18 cellular contexts compared by ENCODE assay signal in genomic region chr22:38133331-38133730, GRCh38. TPM values are rescaled to one million over a fixed set of nuclear protein-coding genes. Genes with fewer than 3 reads are reported as not detected.
DNase-seq lines count a peak whose midpoint lies in the region; ATAC-seq, FAIRE-seq and TF ChIP-seq lines count a peak whose summit lies in the region.
"Had no signal": no experiment of that assay in that cellular context is flagged by ENCODE, and none has a peak within 500 bp of the region (broad histone marks: within the 10 kb centered on the region; RNA-seq: fewer than 3 reads in every experiment).

No MANE protein-coding gene starts in this region.

- H3K79me2 ChIP-seq in HepG2 (ENCODE audit: insufficient read depth, low read length) = no peaks in the 10 kb centered on the region
- no peaks in the 10 kb centered on the region for H3K79me2 ChIP-seq in neural progenitor cell (ENCODE audit: low read depth)

- H3K36me3 Mint-ChIP-seq in neural progenitor cell = peaks cover 14% of the 10 kb centered on the region

- no peak for TF ChIP-seq EP300 in HepG2 (IDR thresholded peaks at IDR 0.05; ENCODE audit: low read depth in 2 of 2, low read length in 2 of 2)
- no peak for TF ChIP-seq EP300 in HepG2 (CRISPR knock-in tag; IDR thresholded peaks at IDR 0.05; ENCODE audit: borderline replicate concordance)

- no peak overlapping the region for H3K4me2 ChIP-seq in HepG2 (ENCODE audit: low read depth, low read length)
- H3K4me2 ChIP-seq in neural progenitor cell = no peak overlapping the region
- H3K4me2 ChIP-seq: A549 had no signal

- H4K20me1 ChIP-seq in HepG2 (ENCODE audit: insufficient read depth, low read length) (no peaks in the 10 kb centered on the region), neural progenitor cell (ENCODE audit: low read depth) (no peaks in the 10 kb centered on the region)

- ATAC-seq in right lobe of liver (no peak), HepG2 (no peak)
- ATAC-seq: A549 had no signal

- no peak overlapping the region for H3K27ac Mint-ChIP-seq in neural progenitor cell
- H3K27ac Mint-ChIP-seq: CD14-positive monocyte; CD8-positive, alpha-beta memory T cell; HFFc6 had no signal

- TF ChIP-seq POLR2A in right lobe of liver (IDR thresholded peaks at IDR 0.05) = no peak
- TF ChIP-seq POLR2A in HepG2 (IDR thresholded peaks at IDR 0.05; ENCODE audit: insufficient read depth in 1 of 2, low read depth in 2 of 2, low read length in 2 of 2) = no peak
- TF ChIP-seq POLR2A in spleen (IDR thresholded peaks at IDR 0.05) = no peak

- CTCF ChIA-PET in HepG2 (lab: Yijun Ruan, JAX; ENCODE audit: low intra/inter-chr PET ratio, low total read pairs) = no interaction called here

- DNase-seq in right lobe of liver (peak in 2 of 3 donors; percentile 22 to 35), HepG2 (ENCODE audit: low spot score) (no peak), islet precursor cell (peak; percentile 52), spleen (peak; percentile 32), neural progenitor cell (ENCODE audit: low spot score) (no peak), NCI-H748 (lab: John Stamatoyannopoulos, UW; ENCODE audit: unreplicated experiment) (no peak), NCI-H446 treated with DMSO at 0.1 percent for 48 hours (lab: John Stamatoyannopoulos, UW) (no peak)
- DNase-seq: Caco-2; CD8-positive, alpha-beta memory T cell; DND-41; GDM1; HCEC 1CT; HFFc6 had no signal

- no peaks in the 10 kb centered on the region for H3F3A ChIP-seq in neural progenitor cell (ENCODE audit: low read depth)

- H3K9me3 ChIP-seq in right lobe of liver (no peaks in the 10 kb centered on the region), HepG2 (ENCODE audit: low read length) (no peaks in the 10 kb centered on the region), spleen (no peaks in the 10 kb centered on the region), neural progenitor cell (ENCODE audit: low read depth) (no peaks in the 10 kb centered on the region)
- H3K9me3 ChIP-seq: A549, Caco-2 had no signal

- no peak for TF ChIP-seq RAD21 in HepG2 (CRISPR knock-in tag; IDR thresholded peaks at IDR 0.05)

- H3K4me1 Mint-ChIP-seq in neural progenitor cell = no peaks in the 10 kb centered on the region
- H3K4me1 Mint-ChIP-seq: CD8-positive, alpha-beta memory T cell had no signal

- TF ChIP-seq CTCF in right lobe of liver (IDR thresholded peaks at IDR 0.05) (no peak), HepG2 (CRISPR knock-in tag; IDR thresholded peaks at IDR 0.05) (no peak), spleen (IDR thresholded peaks at IDR 0.05 in 8 of 11, conservative IDR thresholded peaks at IDR 0.05 in 3 of 11) (no peak), neural progenitor cell (IDR thresholded peaks at IDR 0.05) (no peak)

- intact Hi-C loops in right lobe of liver (cut with DNase I) = no loop called here
- intact Hi-C loops in HepG2 (cut with micrococcal nuclease; ENCODE audit: unreplicated experiment) = no loop called here
- intact Hi-C loops in spleen (cut with DNase I; ENCODE audit: low total_unique reads) = no loop called here

- no TSS peak for BruUV-seq in HepG2 (replicated peaks; lab: Mats Ljungman, UMichigan)

- H3K9ac ChIP-seq in HepG2 (ENCODE audit: insufficient read depth, low read depth, low read length) (no peak overlapping the region), neural progenitor cell (no peak overlapping the region)

- no CpG with 5 or more reads among the region's 4 CpGs for WGBS in right lobe of liver (ENCODE audit: insufficient coverage, low coverage, low lambda C conversion rate, missing lambda C conversion rate)
- 80% methylated on average over 3 of the region's 4 CpGs for WGBS in HepG2 (ENCODE audit: low lambda C conversion rate)
- 93 to 100% (median 98%) methylated on average over 3 to 4 of the region's 4 CpGs for WGBS in spleen, 5 donors

- in situ Hi-C loops in HepG2 (cut with HindIII; ENCODE audit: extremely low pct_ligation_motif_present, low pct_unique_long_range_greater_than_20kb) = no loop called here

- H3K4me1 ChIP-seq in right lobe of liver (no peaks in the 10 kb centered on the region), HepG2 (ENCODE audit: insufficient read depth, low read length) (no peaks in the 10 kb centered on the region), spleen (peaks cover 0 to 12% (median 0%) of the 10 kb centered on the region in 6 donors), neural progenitor cell (no peaks in the 10 kb centered on the region)
- H3K4me1 ChIP-seq: Caco-2 had no signal

- H3K4me3 ChIP-seq in right lobe of liver (no peak overlapping the region), HepG2 (replicated peaks in 1 of 3; ENCODE audit: insufficient read depth in 1 of 3, low read depth in 2 of 3, low read length in 3 of 3) (no peak overlapping the region), spleen (no peak overlapping the region), neural progenitor cell (no peak overlapping the region)
- H3K4me3 ChIP-seq: A549 had no signal

- no peaks in the 10 kb centered on the region for H3K9me3 Mint-ChIP-seq in neural progenitor cell
- H3K9me3 Mint-ChIP-seq: CD8-positive, alpha-beta memory T cell; HFFc6 had no signal

- no peak for FAIRE-seq in HepG2 (lab: Jason Lieb, UNC)
- FAIRE-seq: A549, H1, HTR-8/SVneo had no signal

- POLR2A ChIA-PET in HepG2 (lab: Yijun Ruan, JAX) = no interaction called here

- H3K4me3 Mint-ChIP-seq in neural progenitor cell = no peak overlapping the region
- H3K4me3 Mint-ChIP-seq: CD14-positive monocyte; CD8-positive, alpha-beta memory T cell; HFFc6 had no signal

- peaks cover 2% of the 10 kb centered on the region for H3K27me3 Mint-ChIP-seq in neural progenitor cell (ENCODE audit: insufficient read depth, low read depth)
- H3K27me3 Mint-ChIP-seq: CD8-positive, alpha-beta memory T cell had no signal

- no peak overlapping the region for H2AFZ ChIP-seq in HepG2 (ENCODE audit: low read length)
- H2AFZ ChIP-seq in neural progenitor cell (replicated peaks) = no peak overlapping the region

- H3K27me3 ChIP-seq in right lobe of liver = no peaks in the 10 kb centered on the region
- H3K27me3 ChIP-seq in HepG2 (ENCODE audit: control insufficient read depth in 1 of 2, insufficient read depth in 2 of 2, low read length in 2 of 2) = no peaks in the 10 kb centered on the region; a peak in 1 of 5 replicates
- no peaks in the 10 kb centered on the region for H3K27me3 ChIP-seq in spleen (replicated peaks in 1 of 7)
- no peaks in the 10 kb centered on the region for H3K27me3 ChIP-seq in neural progenitor cell

- H3K36me3 ChIP-seq in right lobe of liver = no peaks in the 10 kb centered on the region
- no peaks in the 10 kb centered on the region for H3K36me3 ChIP-seq in HepG2 (replicated peaks in 1 of 2; ENCODE audit: control insufficient read depth in 1 of 2, insufficient read depth in 2 of 2, low read length in 2 of 2)
- H3K36me3 ChIP-seq in spleen = peaks cover 0 to 97% (median 35%) of the 10 kb centered on the region in 6 donors
- no peaks in the 10 kb centered on the region for H3K36me3 ChIP-seq in neural progenitor cell

- no peak overlapping the region for H3K27ac ChIP-seq in right lobe of liver
- no peak overlapping the region for H3K27ac ChIP-seq in HepG2 (ENCODE audit: extremely low read length, insufficient read depth, low read length)
- H3K27ac ChIP-seq in spleen = no peak overlapping the region
- no peak overlapping the region for H3K27ac ChIP-seq in neural progenitor cell
- H3K27ac ChIP-seq: A549 had no signal

RNA-seq across cellular contexts. Expression of gene BAIAP2L2, which starts 22.8 kb away (rescaled TPM):
- total RNA-seq in right lobe of liver (1 to 10 TPM in 3 of 6 experiments, under 1 TPM in 3; 0.79 to 5.0 (median 1.4) TPM), HepG2 (2016; rRNA removed; fragmentation: Illumina TruSeq; extraction: Trizol) (3.0 and 4.4 TPM in 2 replicates), spleen (1 to 10 TPM in 3 of 7 donors, under 1 TPM in 4; 0.37 to 3.0 (median 0.92) TPM), neural progenitor cell (ENCODE audit: low replicate concordance) (0.86 and 2.6 TPM in 2 replicates)
- total RNA-seq in HepG2 (2016; cell fraction: cytosol; rRNA removed; fragmentation: Illumina TruSeq; extraction: Trizol; ENCODE audit: low read depth) = 2.2 and 2.3 TPM in 2 replicates
- total RNA-seq in HepG2 (2016; cell fraction: insoluble cytoplasmic fraction; rRNA removed; fragmentation: Illumina TruSeq; extraction: Trizol) = 1.8 and 4.6 TPM in 2 replicates
- 2.9 and 3.5 TPM in 2 replicates for total RNA-seq in HepG2 (2016; cell fraction: membrane; rRNA removed; fragmentation: Illumina TruSeq; extraction: Trizol)
- total RNA-seq in HepG2 (2016; cell fraction: nucleus; rRNA removed; fragmentation: Illumina TruSeq; extraction: Trizol) = 3.9 and 4.3 TPM in 2 replicates
- polyA plus RNA-seq in HepG2 (2011; rRNA removed) (7.5 and 8.4 TPM in 2 replicates), spleen (1 to 10 TPM in 1 of 3 donors, under 1 TPM in 2; 0.77 to 1.9 (median 0.90) TPM)
- polyA plus RNA-seq in HepG2 (2011; cell fraction: cytosol; rRNA removed) = 3.0 and 4.7 TPM in 2 replicates
- 77.2 and 103 TPM in 2 replicates for polyA plus RNA-seq in HepG2 (2011; cell fraction: nucleus; rRNA removed)
- 5.6 and 7.7 TPM in 2 replicates for polyA plus RNA-seq in HepG2 (2012)
- 3.1 and 3.4 TPM in 2 replicates for polyA plus RNA-seq in HepG2 (2016; cell fraction: cytosol; fragmentation: Illumina TruSeq; extraction: Trizol; ENCODE audit: low read depth)
- 4.8 and 7.0 TPM in 2 replicates for polyA plus RNA-seq in HepG2 (2016; cell fraction: insoluble cytoplasmic fraction; fragmentation: Illumina TruSeq; extraction: Trizol; ENCODE audit: low read depth)
- polyA plus RNA-seq in HepG2 (2016; cell fraction: membrane; fragmentation: Illumina TruSeq; extraction: Trizol; ENCODE audit: low read depth) = 4.5 TPM in 2 replicates
- polyA plus RNA-seq in HepG2 (2016; cell fraction: nucleus; fragmentation: Illumina TruSeq; extraction: Trizol; ENCODE audit: insufficient read depth, low read depth) = 34.3 and 34.8 TPM in 2 replicates
- polyA minus RNA-seq in HepG2 (2011; rRNA and poly(A)+ RNA removed; ENCODE audit: low replicate concordance) = 0.23 and 3.8 TPM in 2 replicates
- 3.0 and 4.1 TPM in 2 replicates for polyA minus RNA-seq in HepG2 (2011; cell fraction: cytosol; rRNA and poly(A)+ RNA removed)
- polyA minus RNA-seq in HepG2 (2011; cell fraction: nucleus; rRNA and poly(A)+ RNA removed) = 4.5 and 5.1 TPM in 2 replicates
- polyA plus RNA-seq: CD14-positive monocyte; CD8-positive, alpha-beta memory T cell had no signal

RNA-seq across cellular contexts. Expression of gene PLA2G6, which starts 48.3 kb away (rescaled TPM):
- 10 to 100 TPM in 5 of 6 experiments, 1 to 10 TPM in 1; 8.1 to 32.9 (median 19.8) TPM for total RNA-seq in right lobe of liver
- total RNA-seq in HepG2 (2016; rRNA removed; fragmentation: Illumina TruSeq; extraction: Trizol) = 1.8 and 4.8 TPM in 2 replicates
- 0.61 and 0.71 TPM in 2 replicates for total RNA-seq in HepG2 (2016; cell fraction: cytosol; rRNA removed; fragmentation: Illumina TruSeq; extraction: Trizol; ENCODE audit: low read depth)
- total RNA-seq in HepG2 (2016; cell fraction: insoluble cytoplasmic fraction; rRNA removed; fragmentation: Illumina TruSeq; extraction: Trizol) = 1.9 and 5.2 TPM in 2 replicates
- total RNA-seq in HepG2 (2016; cell fraction: membrane; rRNA removed; fragmentation: Illumina TruSeq; extraction: Trizol) = 1.3 TPM in 2 replicates
- 8.4 and 11.2 TPM in 2 replicates for total RNA-seq in HepG2 (2016; cell fraction: nucleus; rRNA removed; fragmentation: Illumina TruSeq; extraction: Trizol)
- polyA plus RNA-seq in HepG2 (2011; rRNA removed) = 11.5 and 12.3 TPM in 2 replicates
- polyA plus RNA-seq in HepG2 (2011; cell fraction: cytosol; rRNA removed) = 2.7 and 3.9 TPM in 2 replicates
- polyA plus RNA-seq in HepG2 (2011; cell fraction: nucleus; rRNA removed) = 73.3 and 101 TPM in 2 replicates
- 6.5 and 7.3 TPM in 2 replicates for polyA plus RNA-seq in HepG2 (2012)
- 0.44 and 0.53 TPM in 2 replicates for polyA plus RNA-seq in HepG2 (2016; cell fraction: cytosol; fragmentation: Illumina TruSeq; extraction: Trizol; ENCODE audit: low read depth)
- polyA plus RNA-seq in HepG2 (2016; cell fraction: insoluble cytoplasmic fraction; fragmentation: Illumina TruSeq; extraction: Trizol; ENCODE audit: low read depth) = 0.96 and 1.7 TPM in 2 replicates
- polyA plus RNA-seq in HepG2 (2016; cell fraction: membrane; fragmentation: Illumina TruSeq; extraction: Trizol; ENCODE audit: low read depth) = 0.88 and 1.6 TPM in 2 replicates
- polyA plus RNA-seq in HepG2 (2016; cell fraction: nucleus; fragmentation: Illumina TruSeq; extraction: Trizol; ENCODE audit: insufficient read depth, low read depth) = 22.2 and 23.2 TPM in 2 replicates
- 27.4 and 36.9 TPM in 2 replicates for polyA minus RNA-seq in HepG2 (2011; rRNA and poly(A)+ RNA removed; ENCODE audit: low replicate concordance)
- 2.6 and 3.8 TPM in 2 replicates for polyA minus RNA-seq in HepG2 (2011; cell fraction: cytosol; rRNA and poly(A)+ RNA removed)
- polyA minus RNA-seq in HepG2 (2011; cell fraction: nucleus; rRNA and poly(A)+ RNA removed) = 21.3 and 31.8 TPM in 2 replicates
- total RNA-seq in spleen = 10 to 100 TPM; 33.8 to 60.9 (median 56.4) TPM
- polyA plus RNA-seq in spleen = 10 to 100 TPM; 18.1 to 39.6 (median 27.0) TPM
- total RNA-seq in neural progenitor cell (ENCODE audit: low replicate concordance) = 20.1 and 29.4 TPM in 2 replicates

RNA-seq across cellular contexts. Expression of gene SLC16A8, which starts 49.3 kb away (rescaled TPM):
- total RNA-seq in right lobe of liver (not detected), HepG2 (2016; rRNA removed; fragmentation: Illumina TruSeq; extraction: Trizol) (not detected in 2 replicates), spleen (under 1 TPM in 3 of 7 donors, not detected in 4; 0.30 to 0.77 (median 0.60) TPM), neural progenitor cell (ENCODE audit: low replicate concordance) (1.0 and 3.1 TPM in 2 replicates)
- not detected in 2 replicates for total RNA-seq in HepG2 (2016; cell fraction: cytosol; rRNA removed; fragmentation: Illumina TruSeq; extraction: Trizol; ENCODE audit: low read depth)
- not detected in 2 replicates for total RNA-seq in HepG2 (2016; cell fraction: insoluble cytoplasmic fraction; rRNA removed; fragmentation: Illumina TruSeq; extraction: Trizol)
- not detected in 2 replicates for total RNA-seq in HepG2 (2016; cell fraction: membrane; rRNA removed; fragmentation: Illumina TruSeq; extraction: Trizol)
- not detected in 2 replicates for total RNA-seq in HepG2 (2016; cell fraction: nucleus; rRNA removed; fragmentation: Illumina TruSeq; extraction: Trizol)
- polyA plus RNA-seq in HepG2 (2011; rRNA removed) (not detected in 2 replicates), spleen (1 to 10 TPM in 1 of 3 donors, under 1 TPM in 2; 0.22 to 1.2 (median 0.97) TPM)
- not detected in 2 replicates for polyA plus RNA-seq in HepG2 (2011; cell fraction: cytosol; rRNA removed)
- polyA plus RNA-seq in HepG2 (2011; cell fraction: nucleus; rRNA removed) = not detected in 2 replicates
- 0.44 and 0.49 TPM in 2 replicates for polyA plus RNA-seq in HepG2 (2012)
- not detected in 2 replicates for polyA plus RNA-seq in HepG2 (2016; cell fraction: cytosol; fragmentation: Illumina TruSeq; extraction: Trizol; ENCODE audit: low read depth)
- not detected in 2 replicates for polyA plus RNA-seq in HepG2 (2016; cell fraction: insoluble cytoplasmic fraction; fragmentation: Illumina TruSeq; extraction: Trizol; ENCODE audit: low read depth)
- polyA plus RNA-seq in HepG2 (2016; cell fraction: membrane; fragmentation: Illumina TruSeq; extraction: Trizol; ENCODE audit: low read depth) = not detected in 2 replicates
- not detected in 2 replicates for polyA plus RNA-seq in HepG2 (2016; cell fraction: nucleus; fragmentation: Illumina TruSeq; extraction: Trizol; ENCODE audit: insufficient read depth, low read depth)
- polyA minus RNA-seq in HepG2 (2011; rRNA and poly(A)+ RNA removed; ENCODE audit: low replicate concordance) = not detected in 2 replicates
- polyA minus RNA-seq in HepG2 (2011; cell fraction: cytosol; rRNA and poly(A)+ RNA removed) = not detected in 2 replicates
- polyA minus RNA-seq in HepG2 (2011; cell fraction: nucleus; rRNA and poly(A)+ RNA removed) = not detected in 2 replicates
- total RNA-seq: Caco-2, H1, HFFc6 had no signal
- polyA plus RNA-seq: A549; AG04450; CD14-positive monocyte; CD8-positive, alpha-beta memory T cell had no signal

Comparison
In these comparisons a context has a peak if more than half of its experiments do, and no peak if none do; other contexts are left out.
1. DNase-seq: peak in right lobe of liver (2 of 3), islet precursor cell (single experiment) and spleen (single experiment); none in HepG2 (single experiment), neural progenitor cell (single experiment), NCI-H748 (single experiment) and NCI-H446 treated with DMSO at 0.1 percent for 48 hours (single experiment).